14 cellular contexts compared by ENCODE assay signal in genomic region chr5:135452366-135453030, GRCh38. TPM values are rescaled to one million over a fixed set of nuclear protein-coding genes. Genes with fewer than 3 reads are reported as not detected.
"Had no signal": no experiment of that assay in that cellular context is flagged by ENCODE, and none has a peak within 500 bp of the region (broad histone marks: within the 10 kb centered on the region; RNA-seq: fewer than 3 reads in every experiment).

No MANE protein-coding gene starts in this region.

- DNase-seq: activated B cell treated with CpG ODN at 0.5 μM for 24 hours; activated CD4-positive, alpha-beta T cell treated with anti-CD3 and anti-CD28 coated beads, Interleukin-2, amount 10 ng/mL, durations not matched to agents 24 days and 14 days; activated CD8-positive, alpha-beta memory T cell treated with anti-CD3 and anti-CD28 coated beads for 24 hours; activated T-cell treated with anti-CD3 and anti-CD28 coated beads for 4 hours; anterior cingulate cortex; immature natural killer cell; mucosa of descending colon; naive thymus-derived CD8-positive, alpha-beta T cell; right cardiac atrium; stimulated activated CD4-positive, alpha-beta T cell treated with anti-CD3 and anti-CD28 coated beads, Interleukin-2, amount 100 ng/mL, for 24 hours; stimulated activated naive B cell treated with anti-CD40 and anti-IgM and Interleukin-4, amounts not matched to agents 10 μg/mL and 1 μg/mL and 100 μg/mL, for 72 hours had no signal

- H3K9me3 Mint-ChIP-seq: activated B cell treated with CpG ODN at 0.5 μM for 24 hours; activated CD4-positive, alpha-beta T cell treated with anti-CD3 and anti-CD28 coated beads, Interleukin-2, amount 10 ng/mL, durations not matched to agents 24 days and 14 days; activated T-helper 2 cell treated with anti-CD3 and anti-CD28 coated beads, Interferon-gamma antibody, Interleukin-2, Interleukin-4, amounts not matched to agents 10 μg/mL and 5 μg/mL and 100 μg/mL, durations not matched to agents 14 hours and 24 hours and 36 hours; immature natural killer cell; naive thymus-derived CD8-positive, alpha-beta T cell had no signal

- H3K36me3 Mint-ChIP-seq: activated naive CD8-positive, alpha-beta T cell; immature natural killer cell; naive thymus-derived CD8-positive, alpha-beta T cell had no signal

- H3K4me1 Mint-ChIP-seq: activated B cell treated with CpG ODN at 0.5 μM for 24 hours; activated CD4-positive, alpha-beta T cell treated with anti-CD3 and anti-CD28 coated beads, Interleukin-2, amount 10 ng/mL, durations not matched to agents 24 days and 14 days; immature natural killer cell; naive thymus-derived CD8-positive, alpha-beta T cell had no signal

- H3K27ac Mint-ChIP-seq: activated B cell treated with CpG ODN at 0.5 μM for 24 hours; activated CD4-positive, alpha-beta T cell treated with anti-CD3 and anti-CD28 coated beads, Interleukin-2, amount 10 ng/mL, durations not matched to agents 24 days and 14 days; activated naive CD8-positive, alpha-beta T cell; activated T-helper 2 cell treated with anti-CD3 and anti-CD28 coated beads, Interferon-gamma antibody, Interleukin-2, Interleukin-4, amounts not matched to agents 10 μg/mL and 5 μg/mL and 100 μg/mL, durations not matched to agents 14 hours and 24 hours and 36 hours; immature natural killer cell; naive thymus-derived CD8-positive, alpha-beta T cell; stimulated activated naive B cell treated with anti-CD40 and anti-IgM and Interleukin-4, amounts not matched to agents 10 μg/mL and 1 μg/mL and 100 μg/mL, for 72 hours had no signal

- ATAC-seq: left colon; mucosa of descending colon; naive thymus-derived CD8-positive, alpha-beta T cell; right cardiac atrium; stimulated activated naive B cell treated with anti-CD40 and anti-IgM and Interleukin-4, amounts not matched to agents 10 μg/mL and 1 μg/mL and 100 μg/mL, for 72 hours had no signal

- H3K4me3 Mint-ChIP-seq: activated B cell treated with CpG ODN at 0.5 μM for 24 hours; activated CD4-positive, alpha-beta T cell treated with anti-CD3 and anti-CD28 coated beads, Interleukin-2, amount 10 ng/mL, durations not matched to agents 24 days and 14 days; activated naive CD8-positive, alpha-beta T cell; immature natural killer cell; naive thymus-derived CD8-positive, alpha-beta T cell; stimulated activated naive B cell treated with anti-CD40 and anti-IgM and Interleukin-4, amounts not matched to agents 10 μg/mL and 1 μg/mL and 100 μg/mL, for 72 hours had no signal

RNA-seq across cellular contexts. Expression of gene TIFAB, which starts 0.3 kb away (rescaled TPM):
- polyA plus RNA-seq: naive thymus-derived CD8-positive, alpha-beta T cell; right cardiac atrium had no signal

RNA-seq across cellular contexts. Expression of gene DCANP1, which starts 5.3 kb away (rescaled TPM):
- polyA plus RNA-seq: naive thymus-derived CD8-positive, alpha-beta T cell; right cardiac atrium had no signal
